In genomic region chr15:99057697-99058420, GRCh38 we compare ENCODE assay signal across 11 cellular contexts. TPM values are rescaled to one million over a fixed set of nuclear protein-coding genes. Genes with fewer than 3 reads are reported as not detected.
A peak's percentile ranks its signal among the peaks of the same experiment; 100 is the strongest.
DNase-seq lines count a peak whose midpoint lies in the region; ATAC-seq, FAIRE-seq and TF ChIP-seq lines count a peak whose summit lies in the region.
"Had no signal": no experiment of that assay in that cellular context is flagged by ENCODE, and none has a peak within 500 bp of the region (broad histone marks: within the 10 kb centered on the region; RNA-seq: fewer than 3 reads in every experiment).

No MANE protein-coding gene starts in this region.

- FAIRE-seq in A549 (lab: Jason Lieb, UNC) = no peak

- TF ChIP-seq POLR2A in A549 (IDR thresholded peaks at IDR 0.05; ENCODE audit: low read length) (no peak), breast epithelium (IDR thresholded peaks at IDR 0.05) (no peak)

- H3K9me3 Mint-ChIP-seq in naive B cell = peaks cover 0 to 5% (median 0%) of the 10 kb centered on the region in 7 donors

- intact Hi-C loops in breast epithelium (cut with DNase I; ENCODE audit: low total_unique reads) = no loop called here

- POLR2A ChIA-PET in A549 (lab: Yijun Ruan, JAX) = interaction anchor here (0.6 to 0.7 kb wide), 2 partner anchors 270 to 614 kb away, joined by 3 to 5 read pairs; no protein-coding TSS in a partner anchor

- H3K4me3 ChIP-seq in A549 (peak overlapping the region; percentile 51; the same call in 1 of the 3 replicates), breast epithelium (peak overlapping the region in 2 of 3 donors; percentile 63 to 78)

- 87% methylated on average over 20 of the region's 20 CpGs for WGBS in A549 (ENCODE audit: missing lambda C conversion rate)

- peak overlapping the region; percentile 69 to 89 (median 78) for H3K4me3 Mint-ChIP-seq in naive B cell

- CTCF ChIA-PET in A549 (lab: Yijun Ruan, JAX) = interaction anchor here (0.6 to 16.2 kb wide), 25 partner anchors 9 to 616 kb away, joined by 3 to 227 read pairs (median 6); no protein-coding TSS in a partner anchor

- no peaks in the 10 kb centered on the region for H3K36me3 Mint-ChIP-seq in naive B cell

- no peak for TF ChIP-seq CTCF in A549 (IDR thresholded peaks at IDR 0.05)
- no peak for TF ChIP-seq CTCF in breast epithelium (IDR thresholded peaks at IDR 0.05)

- H3K36me3 ChIP-seq in breast epithelium = no peaks in the 10 kb centered on the region
- H3K36me3 ChIP-seq: cardiac muscle cell, HAP-1 had no signal

- peak overlapping the region; percentile 96 for H3K4me2 ChIP-seq in A549

- no peaks in the 10 kb centered on the region for H3K27me3 ChIP-seq in breast epithelium
- H3K27me3 ChIP-seq: cardiac muscle cell had no signal

- ATAC-seq in A549 = no peak
- peak; percentile 36 for ATAC-seq in GM21786 (IDR thresholded peaks at IDR 0.05; ENCODE audit: unreplicated experiment)
- no peak for ATAC-seq in naive B cell (ENCODE audit: low read depth in 2 of 2)
- no peak for ATAC-seq in GM21576 (IDR thresholded peaks at IDR 0.05; ENCODE audit: unreplicated experiment)

- DNase-seq in A549 (ENCODE audit: low read depth in 1 of 2, low spot score in 1 of 2) (no peak), breast epithelium (ENCODE audit: low spot score in 2 of 2) (no peak), naive B cell (no peak), SIG-M5 (lab: John Stamatoyannopoulos, UW) (no peak), HPDE6-E6E7 (ENCODE audit: extremely low spot score) (no peak), iPS-NIHi11 (ENCODE audit: low spot score) (no peak)

- TF ChIP-seq EP300 in A549 (IDR thresholded peaks at IDR 0.05) = no peak

- H3K4me1 ChIP-seq in A549 (peaks cover 25% of the 10 kb centered on the region), breast epithelium (peaks cover 0 to 6% of the 10 kb centered on the region in 2 donors)

- peak overlapping the region in 1 of 6 donors; percentile 30 for H3K27ac Mint-ChIP-seq in naive B cell

- H3K27ac ChIP-seq in A549 (peak overlapping the region; percentile 87 to 95), breast epithelium (peak overlapping the region; percentile 88 to 94)
- H3K27ac ChIP-seq: cardiac muscle cell had no signal

- no peak for TF ChIP-seq RAD21 in A549 (conservative IDR thresholded peaks at IDR 0.05 in 1 of 2, IDR thresholded peaks at IDR 0.05 in 1 of 2)

- peaks cover 27 to 62% (median 50%) of the 10 kb centered on the region in 3 donors for H3K27me3 Mint-ChIP-seq in naive B cell

- peaks cover 9 to 18% (median 10%) of the 10 kb centered on the region in 3 donors for H3K4me1 Mint-ChIP-seq in naive B cell

- H3K9me3 ChIP-seq in A549 (no peaks in the 10 kb centered on the region), breast epithelium (no peaks in the 10 kb centered on the region)
- H3K9me3 ChIP-seq: HAP-1 had no signal

TF ChIP-seq in A549, 52 proteins besides CTCF, POLR2A, EP300 and RAD21:
- TF ChIP-seq JUNB (IDR thresholded peaks at IDR 0.05) (no peak), TFCP2L1 (CRISPR knock-in tag; IDR thresholded peaks at IDR 0.05) (no peak), HOXB5 (CRISPR knock-in tag; IDR thresholded peaks at IDR 0.05) (no peak), NR3C1 (IDR thresholded peaks at IDR 0.05) (no peak), PBX3 (IDR thresholded peaks at IDR 0.05) (no peak), ESRRA (IDR thresholded peaks at IDR 0.05; ENCODE audit: borderline replicate concordance, low read length) (no peak), REST (IDR thresholded peaks at IDR 0.05) (no peak), KDM5A (IDR thresholded peaks at IDR 0.05) (no peak), FOSL2 (IDR thresholded peaks at IDR 0.05) (no peak), FOSL2 (CRISPR knock-in tag; IDR thresholded peaks at IDR 0.05) (no peak), MAX (IDR thresholded peaks at IDR 0.05) (no peak), CEBPB (IDR thresholded peaks at IDR 0.05) (no peak), HES2 (IDR thresholded peaks at IDR 0.05) (no peak), GATA3 (IDR thresholded peaks at IDR 0.05; ENCODE audit: borderline replicate concordance) (no peak), USF2 (IDR thresholded peaks at IDR 0.05) (no peak), NFE2L2 (conservative IDR thresholded peaks at IDR 0.05; ENCODE audit: low read length) (no peak), ELK1 (IDR thresholded peaks at IDR 0.05; ENCODE audit: low read depth, low read length) (no peak), CHD4 (IDR thresholded peaks at IDR 0.05; ENCODE audit: borderline replicate concordance) (no peak), PHF8 (IDR thresholded peaks at IDR 0.05; ENCODE audit: borderline replicate concordance, low read depth) (no peak)

RNA-seq across cellular contexts. Expression of gene SYNM, which starts 47.0 kb away (rescaled TPM):
- polyA plus RNA-seq in A549 (2011; rRNA removed) = 22.6 and 23.7 TPM in 2 replicates
- 9.5 and 10.9 TPM in 2 replicates for polyA plus RNA-seq in A549 (2012; cell fraction: cytosol; rRNA removed)
- polyA plus RNA-seq in A549 (2012; cell fraction: nucleus; rRNA removed) = 40.1 and 57.2 TPM in 2 replicates
- 34.1 to 37.7 TPM (median 34.2 TPM) in 3 replicates for polyA plus RNA-seq in A549 (2017; fragmentation: RNase III; extraction: RNeasy Plus Mini Kit Qiagen cat#74134 plus additional on column Dnase treatment)
- 21.7 and 24.7 TPM in 2 replicates for polyA minus RNA-seq in A549 (2011; rRNA and poly(A)+ RNA removed)
- 100 to 1,000 TPM in 2 of 3 donors, 10 to 100 TPM in 1; 32.0 to 319 (median 115) TPM for total RNA-seq in breast epithelium
- polyA plus RNA-seq in naive B cell (ENCODE audit: low read depth in 6 of 6) = not detected

RNA-seq across cellular contexts. Expression of gene PGPEP1L, which starts 50.3 kb away (rescaled TPM):
- polyA plus RNA-seq in A549 (2011; rRNA removed) (not detected in 2 replicates), A549 (2017; fragmentation: RNase III; extraction: RNeasy Plus Mini Kit Qiagen cat#74134 plus additional on column Dnase treatment) (not detected in 3 replicates), naive B cell (ENCODE audit: low read depth in 6 of 6) (not detected)
- polyA plus RNA-seq in A549 (2012; cell fraction: cytosol; rRNA removed) = 0.03 TPM in 1 of 2 replicates, not detected in the other
- polyA plus RNA-seq in A549 (2012; cell fraction: nucleus; rRNA removed) = 0.13 TPM in 1 of 2 replicates, not detected in the other
- 0.24 TPM in 1 of 2 replicates, not detected in the other for polyA minus RNA-seq in A549 (2011; rRNA and poly(A)+ RNA removed)
- not detected for total RNA-seq in breast epithelium
- total RNA-seq: cardiac muscle cell; T-helper 1 cell treated with Interleukin-12 subunit alpha and Interleukin-12 subunit beta and Interleukin-4 antibody, amounts not matched to agents 30 ng/mL and 1 ng/mL, for 36 hours had no signal
- polyA plus RNA-seq: cardiac muscle cell had no signal

Comparison
In these comparisons a context has a peak if more than half of its experiments do, and no peak if none do; other contexts are left out.
1. RNA of gene SYNM, which starts 47.0 kb away (polyA plus RNA-seq): 9.5 to 57.2 TPM in A549; not detected in naive B cell; every median in the first group is over 10 times any median in the second.